In the genomic region with DNA sequence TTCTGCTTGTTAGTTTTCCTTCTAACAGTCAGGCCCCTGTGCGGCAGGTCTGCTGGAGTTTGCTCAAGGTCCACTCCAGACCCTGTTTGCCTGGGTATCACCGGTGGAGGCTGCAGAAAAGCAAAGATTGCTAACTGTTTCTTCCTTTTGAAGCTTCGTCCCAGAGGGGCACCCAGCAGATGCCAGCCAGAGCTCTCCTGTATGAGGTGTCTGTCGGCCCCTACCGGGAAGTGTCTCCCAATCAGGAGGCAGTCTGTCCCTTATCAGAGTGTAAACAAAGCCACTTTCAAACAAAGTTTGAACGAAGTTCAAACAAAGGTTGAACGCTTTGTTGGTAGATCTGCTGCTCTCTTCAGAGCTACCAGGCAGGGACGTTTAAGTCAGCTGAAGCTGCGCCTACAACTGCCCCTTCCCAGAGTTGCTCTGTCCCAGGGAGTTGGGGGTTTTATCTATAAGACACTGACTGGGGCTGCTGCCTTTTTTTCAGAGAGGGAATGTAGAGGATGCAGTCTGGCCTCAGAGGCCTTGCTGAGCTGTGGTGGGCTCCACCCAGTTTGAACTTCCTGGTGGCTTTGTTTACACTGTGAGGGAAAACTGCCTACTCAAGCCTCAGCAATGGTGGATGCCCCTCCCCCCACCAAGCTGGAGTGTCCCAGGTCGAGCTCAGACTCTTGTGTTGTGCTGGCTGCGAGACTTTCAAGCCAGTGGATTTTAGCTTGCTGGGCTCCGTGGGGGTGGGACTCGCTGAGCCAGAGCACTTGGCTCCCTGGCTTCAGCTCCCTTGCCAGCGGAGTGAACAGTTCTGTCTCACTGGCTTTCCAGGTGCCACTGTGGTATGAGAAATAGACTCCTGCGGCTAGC, we compare ENCODE assay signal across 9 cellular contexts.
A peak's percentile ranks its signal among the peaks of the same experiment; 100 is the strongest.
DNase-seq lines count a peak whose midpoint lies in the region; ATAC-seq and TF ChIP-seq lines count a peak whose summit lies in the region.
"Had no signal": no experiment of that assay in that cellular context is flagged by ENCODE, and none has a peak within 500 bp of the region (broad histone marks: within the 10 kb centered on the region; RNA-seq: fewer than 3 reads in every experiment).

No MANE protein-coding gene starts in this region.

- no peaks in the 10 kb centered on the region for H3K27me3 Mint-ChIP-seq in activated naive CD8-positive, alpha-beta T cell
- H3K27me3 Mint-ChIP-seq in activated naive CD8-positive, alpha-beta T cell treated with anti-CD3 and anti-CD28 coated beads, Interleukin-2, amount 50 U/mL, for 24 hours, result no peaks in the 10 kb centered on the region

- intact Hi-C loops in stomach (cut with DNase I; ENCODE audit: low total_unique reads), result no loop called here

- no peak overlapping the region for H3K27ac Mint-ChIP-seq in activated naive CD8-positive, alpha-beta T cell
- no peak overlapping the region for H3K27ac Mint-ChIP-seq in activated naive CD8-positive, alpha-beta T cell treated with anti-CD3 and anti-CD28 coated beads, Interleukin-2, amount 50 U/mL, for 24 hours

- no peak for DNase-seq in activated naive CD8-positive, alpha-beta T cell treated with anti-CD3 and anti-CD28 coated beads, Interleukin-2, amount 50 U/mL, for 24 hours
- DNase-seq in RPMI8226 (peak; percentile 23), stomach (peak; percentile 71), SKM-1 (lab: John Stamatoyannopoulos, UW; ENCODE audit: unreplicated experiment) (no peak), DMS153 treated with DMSO at 0.1 percent for 48 hours (lab: John Stamatoyannopoulos, UW; ENCODE audit: unreplicated experiment) (no peak), DMS79 (lab: John Stamatoyannopoulos, UW) (no peak)
- DNase-seq: NCI-H146 had no signal

- H3K4me1 ChIP-seq in iPS-20b (ENCODE audit: insufficient read depth, low read length) (peaks cover 8% of the 10 kb centered on the region), stomach (peaks cover 0 to 8% (median 4%) of the 10 kb centered on the region in 4 donors)

- peaks cover 28% of the 10 kb centered on the region for H3K36me3 Mint-ChIP-seq in activated naive CD8-positive, alpha-beta T cell
- H3K36me3 Mint-ChIP-seq in activated naive CD8-positive, alpha-beta T cell treated with anti-CD3 and anti-CD28 coated beads, Interleukin-2, amount 50 U/mL, for 24 hours (ENCODE audit: low read depth), result peaks cover 10% of the 10 kb centered on the region

- WGBS in stomach, 5 donors, result 33 to 51% (median 46%) methylated on average over 11 to 15 of the region's 15 CpGs

- H3K27me3 ChIP-seq in iPS-20b (ENCODE audit: insufficient read depth, low read length) (no peaks in the 10 kb centered on the region), stomach (no peaks in the 10 kb centered on the region)

- H3K4me3 ChIP-seq in iPS-20b (ENCODE audit: low read length), result peak overlapping the region; percentile 10; the same call in 1 of the 2 replicates
- H3K4me3 ChIP-seq in stomach, result no peak overlapping the region

- H3K36me3 ChIP-seq in iPS-20b (ENCODE audit: insufficient read depth, low read depth, low read length), result no peaks in the 10 kb centered on the region
- H3K36me3 ChIP-seq in stomach, result no peaks in the 10 kb centered on the region

- peaks cover 26% of the 10 kb centered on the region for H3K9me3 Mint-ChIP-seq in activated naive CD8-positive, alpha-beta T cell (ENCODE audit: low read depth)
- H3K9me3 Mint-ChIP-seq in activated naive CD8-positive, alpha-beta T cell treated with anti-CD3 and anti-CD28 coated beads, Interleukin-2, amount 50 U/mL, for 24 hours, result peaks cover 13% of the 10 kb centered on the region

- TF ChIP-seq POLR2A in stomach (IDR thresholded peaks at IDR 0.05), result no peak

- TF ChIP-seq EP300 in stomach (IDR thresholded peaks at IDR 0.05), result no peak

- H3K9me3 ChIP-seq in iPS-20b (ENCODE audit: insufficient read depth, low read depth, low read length) (no peaks in the 10 kb centered on the region), stomach (peaks cover 0 to 32% (median 10%) of the 10 kb centered on the region in 4 donors)

- peaks cover 23% of the 10 kb centered on the region for H3K4me1 Mint-ChIP-seq in activated naive CD8-positive, alpha-beta T cell (ENCODE audit: low read depth)
- H3K4me1 Mint-ChIP-seq in activated naive CD8-positive, alpha-beta T cell treated with anti-CD3 and anti-CD28 coated beads, Interleukin-2, amount 50 U/mL, for 24 hours, result peaks cover 8% of the 10 kb centered on the region

- peak overlapping the region; percentile 30; the same call in 1 of the 2 replicates for H3K9ac ChIP-seq in iPS-20b (ENCODE audit: low read depth, low read length)

- no peak for TF ChIP-seq CTCF in stomach (IDR thresholded peaks at IDR 0.05)

- no peak for ATAC-seq in activated naive CD8-positive, alpha-beta T cell treated with anti-CD3 and anti-CD28 coated beads, Interleukin-2, amount 50 U/mL, for 24 hours

- H3K4me3 Mint-ChIP-seq in activated naive CD8-positive, alpha-beta T cell, result peak overlapping the region; percentile 8
- H3K4me3 Mint-ChIP-seq in activated naive CD8-positive, alpha-beta T cell treated with anti-CD3 and anti-CD28 coated beads, Interleukin-2, amount 50 U/mL, for 24 hours, result no peak overlapping the region

- H3K27ac ChIP-seq in iPS-20b (ENCODE audit: low read length), result peak overlapping the region; percentile 46
- peak overlapping the region; percentile 24 to 69 (median 52) for H3K27ac ChIP-seq in stomach

Comparison
In these comparisons a context has a peak if more than half of its experiments do, and no peak if none do; other contexts are left out.
1. DNase-seq: peak in RPMI8226 (single experiment) and stomach (single experiment); none in activated naive CD8-positive, alpha-beta T cell treated with anti-CD3 and anti-CD28 coated beads, Interleukin-2, amount 50 U/mL, for 24 hours (single experiment), SKM-1 (single experiment), DMS153 treated with DMSO at 0.1 percent for 48 hours (single experiment) and DMS79 (single experiment).